In the genomic region with DNA sequence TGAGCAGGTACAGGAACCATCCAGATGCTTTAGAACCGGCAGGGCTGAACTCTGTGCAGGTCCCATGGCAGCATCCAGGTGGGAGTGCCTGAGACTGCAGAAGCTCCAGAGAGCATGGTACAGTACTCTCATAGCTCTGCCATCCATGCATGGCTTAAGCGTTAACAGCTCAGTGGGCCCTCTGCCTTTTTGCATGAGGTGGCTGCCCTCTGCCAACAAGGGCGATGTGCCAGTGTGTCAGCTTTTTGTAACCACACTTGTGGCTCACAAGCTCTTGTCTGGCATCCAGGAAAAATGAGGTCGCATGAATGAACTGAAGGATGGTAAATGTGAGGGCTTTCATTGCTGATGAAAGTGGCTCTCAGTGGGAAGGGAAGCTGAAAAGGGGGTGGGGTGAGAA, we compare ENCODE assay signal across 20 cellular contexts.
"Had no signal": no experiment of that assay in that cellular context is flagged by ENCODE, and none has a peak within 500 bp of the region (broad histone marks: within the 10 kb centered on the region; RNA-seq: fewer than 3 reads in every experiment).

No MANE protein-coding gene starts in this region.

- H3K4me1 Mint-ChIP-seq: activated B cell treated with CpG ODN at 0.5 μM for 24 hours; activated CD4-positive, alpha-beta T cell treated with anti-CD3 and anti-CD28 coated beads, Interleukin-2, amount 10 ng/mL, durations not matched to agents 24 days and 14 days; immature natural killer cell; T-helper 17 cell had no signal

- H3K27me3 ChIP-seq: body of pancreas, esophagus squamous epithelium, heart left ventricle, sigmoid colon, spleen, stomach had no signal

- H3K4me3 Mint-ChIP-seq: activated B cell treated with CpG ODN at 0.5 μM for 24 hours; activated CD4-positive, alpha-beta T cell treated with anti-CD3 and anti-CD28 coated beads, Interleukin-2, amount 10 ng/mL, durations not matched to agents 24 days and 14 days; activated CD8-positive, alpha-beta T cell treated with anti-CD3 and anti-CD28 coated beads, Interleukin-2, amount 10 ng/mL, durations not matched to agents 7 days and 5 days; activated naive CD8-positive, alpha-beta T cell; immature natural killer cell; T-helper 17 cell had no signal

- H3K36me3 Mint-ChIP-seq: activated naive CD8-positive, alpha-beta T cell; immature natural killer cell had no signal

- H3K9me3 Mint-ChIP-seq: activated B cell treated with CpG ODN at 0.5 μM for 24 hours; activated CD4-positive, alpha-beta T cell treated with anti-CD3 and anti-CD28 coated beads, Interleukin-2, amount 10 ng/mL, durations not matched to agents 24 days and 14 days had no signal

- H3K4me1 ChIP-seq: body of pancreas, heart left ventricle, spleen had no signal

- ATAC-seq: activated CD8-positive, alpha-beta T cell treated with anti-CD3 and anti-CD28 coated beads, Interleukin-2, amount 10 ng/mL, durations not matched to agents 7 days and 5 days; body of pancreas; T-helper 17 cell had no signal

- H3K27me3 Mint-ChIP-seq: activated B cell treated with CpG ODN at 0.5 μM for 24 hours; activated CD4-positive, alpha-beta T cell treated with anti-CD3 and anti-CD28 coated beads, Interleukin-2, amount 10 ng/mL, durations not matched to agents 24 days and 14 days; activated naive CD8-positive, alpha-beta T cell; T-helper 17 cell had no signal

- DNase-seq: activated B cell treated with CpG ODN at 0.5 μM for 24 hours; activated CD4-positive, alpha-beta T cell treated with anti-CD3 and anti-CD28 coated beads, Interleukin-2, amount 10 ng/mL, durations not matched to agents 24 days and 14 days; activated CD8-positive, alpha-beta memory T cell treated with anti-CD3 and anti-CD28 coated beads, Interleukin-2, amount 50 U/mL, for 4 hours; activated CD8-positive, alpha-beta T cell treated with anti-CD3 and anti-CD28 coated beads, Interleukin-2, amount 10 ng/mL, durations not matched to agents 7 days and 5 days; activated gamma-delta T cell; activated T-cell treated with anti-CD3 and anti-CD28 coated beads, Interleukin-2, amount 50 U/mL, for 48 hours; amniotic stem cell; body of pancreas; central memory CD4-positive, alpha-beta T cell; effector CD8-positive, alpha-beta T cell; esophagus squamous epithelium; foreskin melanocyte; heart left ventricle; immature natural killer cell; sigmoid colon; spleen; stomach; T-helper 17 cell had no signal

- H3K27ac Mint-ChIP-seq: activated B cell treated with CpG ODN at 0.5 μM for 24 hours; activated CD4-positive, alpha-beta T cell treated with anti-CD3 and anti-CD28 coated beads, Interleukin-2, amount 10 ng/mL, durations not matched to agents 24 days and 14 days; activated CD8-positive, alpha-beta T cell treated with anti-CD3 and anti-CD28 coated beads, Interleukin-2, amount 10 ng/mL, durations not matched to agents 7 days and 5 days; activated naive CD8-positive, alpha-beta T cell; immature natural killer cell; T-helper 17 cell had no signal

- H3K9me3 ChIP-seq: body of pancreas, esophagus squamous epithelium, heart left ventricle, sigmoid colon, stomach, thoracic aorta had no signal

- H3K4me3 ChIP-seq: body of pancreas, esophagus squamous epithelium, heart left ventricle, sigmoid colon, spleen, stomach, thoracic aorta had no signal

- H3K36me3 ChIP-seq: esophagus squamous epithelium, heart left ventricle, sigmoid colon, spleen, stomach, thoracic aorta had no signal

- H3K27ac ChIP-seq: body of pancreas, esophagus squamous epithelium, heart left ventricle, sigmoid colon, spleen, stomach, thoracic aorta had no signal
